13 cellular contexts compared by ENCODE assay signal in the genomic region with DNA sequence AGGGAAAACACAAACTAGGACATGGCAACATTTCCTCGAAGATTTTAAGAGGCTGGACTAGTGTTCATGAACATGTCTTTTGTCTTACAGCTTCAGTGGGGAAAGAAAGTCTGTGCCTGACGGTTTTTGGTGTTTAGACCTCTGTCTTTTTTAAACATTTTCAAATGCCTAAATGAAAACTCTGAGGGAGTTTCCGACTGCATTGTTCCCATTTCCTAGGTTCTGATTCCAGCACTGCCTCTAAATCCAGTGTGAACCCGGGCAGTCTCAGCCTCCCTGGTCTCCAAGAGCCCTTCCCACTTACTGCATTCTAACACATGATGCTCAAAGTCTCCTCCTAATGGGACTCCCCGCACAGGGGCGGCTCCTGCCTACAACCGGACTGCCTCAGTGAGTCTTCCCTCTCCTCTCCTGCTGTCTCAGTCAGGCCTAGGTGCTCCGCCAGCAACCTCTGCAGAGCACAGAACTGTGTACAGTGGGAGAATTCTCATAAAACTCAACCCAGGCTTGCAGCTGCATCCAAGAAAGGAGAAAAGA. TPM values are rescaled to one million over a fixed set of nuclear protein-coding genes. Genes with fewer than 3 reads are reported as not detected.
DNase-seq lines count a peak whose midpoint lies in the region; ATAC-seq and TF ChIP-seq lines count a peak whose summit lies in the region.
"Had no signal": no experiment of that assay in that cellular context is flagged by ENCODE, and none has a peak within 500 bp of the region (broad histone marks: within the 10 kb centered on the region; RNA-seq: fewer than 3 reads in every experiment).

No MANE protein-coding gene starts in this region.

- peak overlapping the region; percentile 84 for H3K27ac Mint-ChIP-seq in CD4-positive, alpha-beta T cell
- peak overlapping the region; percentile 82 for H3K27ac Mint-ChIP-seq in activated CD4-positive, alpha-beta memory T cell treated with anti-CD3 and anti-CD28 coated beads for 36 hours

- DNase-seq in CD4-positive, alpha-beta T cell: no peak
- no peak for DNase-seq in activated CD4-positive, alpha-beta memory T cell treated with anti-CD3 and anti-CD28 coated beads for 36 hours
- DNase-seq in fibroblast of the aortic adventitia (ENCODE audit: low read depth) (no peak), psoas muscle (no peak), KBM-7 (no peak), NCI-H2081 (lab: John Stamatoyannopoulos, UW) (no peak), substantia nigra (lab: John Stamatoyannopoulos, UW) (no peak)
- DNase-seq in stimulated activated CD4-positive, alpha-beta T cell treated with anti-CD3 and anti-CD28 coated beads, Interleukin-2, amount 100 ng/mL, for 24 hours: no peak
- DNase-seq: amniotic stem cell; NCI-H748 treated with DMSO at 0.1 percent for 48 hours; stimulated activated CD4-positive, alpha-beta T cell treated with anti-CD3 and anti-CD28 coated beads, Interleukin-15, amount 100 ng/mL, for 24 hours had no signal

- POLR2A ChIA-PET in CD4-positive, alpha-beta T cell (lab: Charles Lee): interaction anchor here (1.9 to 14.1 kb wide), 4 partner anchors 8 to 24 kb away, joined by 9 to 304 read pairs (median 69); partner anchors contain the start of gene TBC1D2B
- POLR2A ChIA-PET in activated CD4-positive, alpha-beta memory T cell treated with anti-CD3 and anti-CD28 coated beads for 36 hours (lab: Charles Lee): interaction anchor here (1.1 to 2.9 kb wide), 4 partner anchors 11 to 26 kb away, joined by 3 to 13 read pairs (median 10); no protein-coding TSS in a partner anchor

- intact Hi-C loops in CD4-positive, alpha-beta T cell (cut with DNase I, micrococcal nuclease): no loop called here
- intact Hi-C loops in activated CD4-positive, alpha-beta memory T cell treated with anti-CD3 and anti-CD28 coated beads for 36 hours (cut with micrococcal nuclease): no loop called here
- intact Hi-C loops in psoas muscle (cut with DNase I): no loop called here

- H3K36me3 ChIP-seq in psoas muscle (ENCODE audit: insufficient read depth in 1 of 2, low read depth in 1 of 2): peaks cover 4 to 24% of the 10 kb centered on the region in 2 donors

- CTCF ChIA-PET in CD4-positive, alpha-beta T cell (lab: Charles Lee): interaction anchor here (1.1 to 1.6 kb wide), 2 partner anchors 9 to 14 kb away, joined by 3 to 7 read pairs; no protein-coding TSS in a partner anchor
- CTCF ChIA-PET in activated CD4-positive, alpha-beta memory T cell treated with anti-CD3 and anti-CD28 coated beads for 36 hours (lab: Charles Lee): interaction anchor here (0.6 to 6.3 kb wide), 5 partner anchors 14 to 89 kb away, joined by 3 to 40 read pairs (median 12); no protein-coding TSS in a partner anchor

- TF ChIP-seq CTCF in CD4-positive, alpha-beta T cell (IDR thresholded peaks at IDR 0.05): no peak
- TF ChIP-seq CTCF in fibroblast of the aortic adventitia (IDR thresholded peaks at IDR 0.05; ENCODE audit: insufficient read depth, low read length): peak; percentile 0
- TF ChIP-seq CTCF in psoas muscle (IDR thresholded peaks at IDR 0.05): no peak

- in situ Hi-C loops in KBM-7 (cut with MboI; ENCODE audit: low pct_unique_long_range_greater_than_20kb, low sequenced_read_pairs): no loop called here

- peaks cover 29% of the 10 kb centered on the region for H3K4me1 ChIP-seq in psoas muscle

- H3K9me3 ChIP-seq in CD4-positive, alpha-beta T cell (ENCODE audit: control insufficient read depth, low read length): no peaks in the 10 kb centered on the region
- no peaks in the 10 kb centered on the region for H3K9me3 ChIP-seq in psoas muscle

- no peaks in the 10 kb centered on the region for H3K27me3 ChIP-seq in CD4-positive, alpha-beta T cell (ENCODE audit: control insufficient read depth, insufficient read depth, low read length)
- no peaks in the 10 kb centered on the region for H3K27me3 ChIP-seq in psoas muscle (ENCODE audit: insufficient read depth in 3 of 3, low read length in 2 of 3)

- 61 to 68% (median 64%) methylated on average over 8 of the region's 8 CpGs for WGBS in psoas muscle, 3 donors

- H3K4me3 ChIP-seq in fibroblast of the aortic adventitia (ENCODE audit: low read depth, low read length): no peak overlapping the region
- H3K4me3 ChIP-seq in psoas muscle: no peak overlapping the region

- ATAC-seq in CD4-positive, alpha-beta T cell (ENCODE audit: poor library complexity): no peak
- no peak for ATAC-seq in psoas muscle

- H3K9me3 Mint-ChIP-seq in CD4-positive, alpha-beta T cell: no peaks in the 10 kb centered on the region
- no peaks in the 10 kb centered on the region for H3K9me3 Mint-ChIP-seq in activated CD4-positive, alpha-beta memory T cell treated with anti-CD3 and anti-CD28 coated beads for 36 hours

- peak overlapping the region; percentile 32 for H3K4me3 Mint-ChIP-seq in CD4-positive, alpha-beta T cell
- H3K4me3 Mint-ChIP-seq in activated CD4-positive, alpha-beta memory T cell treated with anti-CD3 and anti-CD28 coated beads for 36 hours: no peak overlapping the region

- peaks cover 98% of the 10 kb centered on the region for H3K4me1 Mint-ChIP-seq in CD4-positive, alpha-beta T cell (ENCODE audit: low read depth)
- H3K4me1 Mint-ChIP-seq in activated CD4-positive, alpha-beta memory T cell treated with anti-CD3 and anti-CD28 coated beads for 36 hours (ENCODE audit: low read depth): peaks cover 97% of the 10 kb centered on the region

- H3K27me3 Mint-ChIP-seq in CD4-positive, alpha-beta T cell: no peaks in the 10 kb centered on the region
- no peaks in the 10 kb centered on the region for H3K27me3 Mint-ChIP-seq in activated CD4-positive, alpha-beta memory T cell treated with anti-CD3 and anti-CD28 coated beads for 36 hours

- peaks cover 30% of the 10 kb centered on the region for H3K36me3 Mint-ChIP-seq in CD4-positive, alpha-beta T cell (ENCODE audit: low read depth)
- peaks cover 29% of the 10 kb centered on the region for H3K36me3 Mint-ChIP-seq in activated CD4-positive, alpha-beta memory T cell treated with anti-CD3 and anti-CD28 coated beads for 36 hours

- peak overlapping the region; percentile 83 for H3K27ac ChIP-seq in CD4-positive, alpha-beta T cell (ENCODE audit: low read depth, low read length)
- H3K27ac ChIP-seq in psoas muscle (peak overlapping the region; percentile 46), substantia nigra (ENCODE audit: low read depth, low read length, poor library complexity, severe bottlenecking) (no peak overlapping the region)

RNA-seq across cellular contexts. Expression of gene TBC1D2B, which starts 29.0 kb away (rescaled TPM):
- 10 to 100 TPM; 89.3 to 97.6 TPM for total RNA-seq in CD4-positive, alpha-beta T cell
- 10 to 100 TPM; 47.9 to 57.8 TPM for total RNA-seq in activated CD4-positive, alpha-beta memory T cell treated with anti-CD3 and anti-CD28 coated beads for 36 hours
- 28.9 and 51.5 TPM in 2 replicates for total RNA-seq in fibroblast of the aortic adventitia (ENCODE audit: low replicate concordance)
- 10 to 100 TPM in 1 of 4 donors, 1 to 10 TPM in 3; 6.8 to 11.8 (median 8.8) TPM for total RNA-seq in psoas muscle
- polyA plus RNA-seq in psoas muscle: 1 to 10 TPM; 2.8 to 5.6 (median 3.4) TPM

RNA-seq across cellular contexts. Expression of gene SH2D7, which starts 43.9 kb away (rescaled TPM):
- not detected for total RNA-seq in CD4-positive, alpha-beta T cell
- total RNA-seq in activated CD4-positive, alpha-beta memory T cell treated with anti-CD3 and anti-CD28 coated beads for 36 hours: not detected
- total RNA-seq in fibroblast of the aortic adventitia (ENCODE audit: low replicate concordance) (not detected in 2 replicates), psoas muscle (not detected)
- polyA plus RNA-seq in psoas muscle: not detected
- total RNA-seq: lung microvascular endothelial cell, subcutaneous adipose tissue had no signal
